Comparison of ENCODE assay signal across 7 cellular contexts in the genomic region with DNA sequence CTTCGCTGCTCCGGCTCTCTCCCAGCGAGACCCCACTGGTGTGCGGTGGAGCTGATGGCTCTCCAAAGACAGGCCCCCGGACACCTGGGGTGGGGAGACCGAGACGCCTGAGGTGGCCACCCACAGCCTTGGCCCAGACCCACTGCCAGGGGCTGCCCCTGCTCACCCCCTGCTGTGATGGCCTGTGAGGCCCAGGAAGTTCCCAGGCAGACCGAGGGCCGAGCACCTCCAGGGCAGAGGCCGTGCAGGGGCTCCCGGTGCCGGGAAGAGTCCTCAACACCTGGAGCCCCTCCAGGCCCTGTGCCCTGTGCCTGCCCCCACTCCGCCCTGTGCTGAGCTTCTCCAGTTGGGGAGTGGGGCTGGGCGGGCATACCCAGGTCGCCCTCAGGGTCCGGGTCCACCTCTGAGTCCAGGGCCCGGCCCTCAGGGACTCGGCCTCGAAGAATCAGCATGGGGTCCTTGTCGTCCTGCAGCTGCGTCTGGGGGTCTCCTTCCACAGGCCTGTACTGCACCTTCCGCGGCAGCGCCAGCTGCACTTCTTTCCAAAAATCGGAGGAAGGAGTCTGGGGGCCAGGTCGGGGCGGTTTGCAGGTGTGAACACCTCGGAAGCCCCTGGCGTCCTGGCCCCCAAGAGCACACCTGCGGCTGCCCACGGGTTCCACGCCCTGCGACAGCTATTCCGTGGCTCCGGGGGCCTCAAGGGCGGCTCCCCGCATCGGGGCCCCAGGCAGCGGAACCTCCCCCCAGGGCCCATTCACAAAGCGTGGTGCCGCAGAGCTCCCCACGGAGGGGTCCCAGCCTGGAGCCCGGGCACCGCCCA. TPM values are rescaled to one million over a fixed set of nuclear protein-coding genes. Genes with fewer than 3 reads are reported as not detected.
DNase-seq lines count a peak whose midpoint lies in the region; ATAC-seq and TF ChIP-seq lines count a peak whose summit lies in the region.

No MANE protein-coding gene starts in this region.

- H3K27ac Mint-ChIP-seq in MCF 10A (ENCODE audit: low read depth, unreplicated experiment): no peak overlapping the region
- no peak overlapping the region for H3K27ac Mint-ChIP-seq in activated T-helper 1 cell treated with anti-CD3 and anti-CD28 coated beads, Interleukin-12 subunit alpha, Interleukin-12 subunit beta, Interleukin-2, Interleukin-4 antibody, amounts not matched to agents 30 ng/mL and 10 ng/mL and 1 ng/mL, durations not matched to agents 14 hours and 24 hours and 36 hours

- H3K27me3 Mint-ChIP-seq in MCF 10A (ENCODE audit: insufficient read depth, unreplicated experiment): no peaks in the 10 kb centered on the region
- H3K27me3 Mint-ChIP-seq in activated T-helper 1 cell treated with anti-CD3 and anti-CD28 coated beads, Interleukin-12 subunit alpha, Interleukin-12 subunit beta, Interleukin-2, Interleukin-4 antibody, amounts not matched to agents 30 ng/mL and 10 ng/mL and 1 ng/mL, durations not matched to agents 14 hours and 24 hours and 36 hours (ENCODE audit: insufficient read depth): peaks cover 2% of the 10 kb centered on the region

- TF ChIP-seq CTCF in MCF 10A (IDR thresholded peaks at IDR 0.05; ENCODE audit: unreplicated experiment) (no peak), right lobe of liver (IDR thresholded peaks at IDR 0.05) (no peak), thoracic aorta (IDR thresholded peaks at IDR 0.05) (no peak)

- CTCF ChIA-PET in MCF 10A (lab: Yijun Ruan, JAX): interaction anchor here (1.2 to 1.3 kb wide), 2 partner anchors 43 to 47 kb away, joined by 3 read pairs; no protein-coding TSS in a partner anchor

- no peak overlapping the region for H3K9ac ChIP-seq in HUES6 (ENCODE audit: low read length)

- H3K9me3 ChIP-seq in HUES6 (ENCODE audit: control insufficient read depth, insufficient read depth, low read depth, low read length) (no peaks in the 10 kb centered on the region), right lobe of liver (no peaks in the 10 kb centered on the region), thoracic aorta (no peaks in the 10 kb centered on the region)

- peaks cover 41% of the 10 kb centered on the region for H3K36me3 Mint-ChIP-seq in MCF 10A (ENCODE audit: insufficient read depth, unreplicated experiment)
- H3K36me3 Mint-ChIP-seq in activated T-helper 1 cell treated with anti-CD3 and anti-CD28 coated beads, Interleukin-12 subunit alpha, Interleukin-12 subunit beta, Interleukin-2, Interleukin-4 antibody, amounts not matched to agents 30 ng/mL and 10 ng/mL and 1 ng/mL, durations not matched to agents 14 hours and 24 hours and 36 hours (ENCODE audit: low read depth): no peaks in the 10 kb centered on the region

- no peak overlapping the region for H3K27ac ChIP-seq in HUES6 (ENCODE audit: low read depth, low read length)
- peak overlapping the region; percentile 64 to 77 (median 64) for H3K27ac ChIP-seq in right lobe of liver
- H3K27ac ChIP-seq in thoracic aorta: peak overlapping the region in 1 of 2 donors; percentile 26

- H3K27me3 ChIP-seq in HUES6 (ENCODE audit: control insufficient read depth, insufficient read depth, low read length) (peaks cover 10% of the 10 kb centered on the region; the same call in 1 of the 2 replicates), right lobe of liver (no peaks in the 10 kb centered on the region), thoracic aorta (replicated peaks; ENCODE audit: insufficient read depth) (no peaks in the 10 kb centered on the region)

- H3K4me1 Mint-ChIP-seq in MCF 10A (ENCODE audit: insufficient read depth, unreplicated experiment): no peaks in the 10 kb centered on the region
- H3K4me1 Mint-ChIP-seq in activated T-helper 1 cell treated with anti-CD3 and anti-CD28 coated beads, Interleukin-12 subunit alpha, Interleukin-12 subunit beta, Interleukin-2, Interleukin-4 antibody, amounts not matched to agents 30 ng/mL and 10 ng/mL and 1 ng/mL, durations not matched to agents 14 hours and 24 hours and 36 hours (ENCODE audit: low read depth): no peaks in the 10 kb centered on the region

- peak overlapping the region; percentile 12 for H3K4me3 Mint-ChIP-seq in MCF 10A (ENCODE audit: unreplicated experiment)
- H3K4me3 Mint-ChIP-seq in activated T-helper 1 cell treated with anti-CD3 and anti-CD28 coated beads, Interleukin-12 subunit alpha, Interleukin-12 subunit beta, Interleukin-2, Interleukin-4 antibody, amounts not matched to agents 30 ng/mL and 10 ng/mL and 1 ng/mL, durations not matched to agents 14 hours and 24 hours and 36 hours: no peak overlapping the region

- H3K36me3 ChIP-seq in HUES6 (ENCODE audit: control insufficient read depth, insufficient read depth, low read length) (peaks cover 12% of the 10 kb centered on the region), right lobe of liver (no peaks in the 10 kb centered on the region), thoracic aorta (no peaks in the 10 kb centered on the region)

- no CpG with 5 or more reads among the region's 44 CpGs for WGBS in right lobe of liver (ENCODE audit: insufficient coverage, low coverage, low lambda C conversion rate, missing lambda C conversion rate)

- TF ChIP-seq POLR2A in right lobe of liver (IDR thresholded peaks at IDR 0.05): no peak

- H3K4me1 ChIP-seq in HUES6 (ENCODE audit: control insufficient read depth, insufficient read depth, low read length) (peaks cover 13% of the 10 kb centered on the region), right lobe of liver (peaks cover 0 to 41% (median 18%) of the 10 kb centered on the region in 4 donors), thoracic aorta (ENCODE audit: control insufficient read depth in 1 of 2, low read depth in 2 of 2) (peaks cover 6 to 13% of the 10 kb centered on the region in 2 donors)

- BruUV-seq in MCF 10A (replicated peaks; lab: Mats Ljungman, UMichigan): no TSS peak

- no peak for DNase-seq in MCF 10A (ENCODE audit: unreplicated experiment)
- peak in 2 of 3 donors; percentile 61 to 63 for DNase-seq in right lobe of liver
- DNase-seq in thoracic aorta (ENCODE audit: low spot score): no peak
- DNase-seq in activated T-helper 1 cell treated with anti-CD3 and anti-CD28 coated beads, Interleukin-12 subunit alpha, Interleukin-12 subunit beta, Interleukin-2, Interleukin-4 antibody, amounts not matched to agents 30 ng/mL and 10 ng/mL and 1 ng/mL, durations not matched to agents 14 hours and 24 hours and 36 hours (ENCODE audit: low spot score): no peak
- no peak for DNase-seq in germinal center (ENCODE audit: low spot score)
- DNase-seq in iPS-NIHi7 (ENCODE audit: extremely low spot score): no peak

- H3K4me3 ChIP-seq in HUES6 (ENCODE audit: low read depth, low read length) (peak overlapping the region; percentile 59), right lobe of liver (peak overlapping the region; percentile 59 to 70 (median 66)), thoracic aorta (peak overlapping the region; percentile 86)

- ATAC-seq in right lobe of liver: peak in 2 of 4 donors; percentile 0 to 1
- ATAC-seq in thoracic aorta (ENCODE audit: insufficient number of reproducible peaks, low FRiP score, low read depth): no peak

- no peaks in the 10 kb centered on the region for H3K9me3 Mint-ChIP-seq in MCF 10A (ENCODE audit: unreplicated experiment)
- H3K9me3 Mint-ChIP-seq in activated T-helper 1 cell treated with anti-CD3 and anti-CD28 coated beads, Interleukin-12 subunit alpha, Interleukin-12 subunit beta, Interleukin-2, Interleukin-4 antibody, amounts not matched to agents 30 ng/mL and 10 ng/mL and 1 ng/mL, durations not matched to agents 14 hours and 24 hours and 36 hours: no peaks in the 10 kb centered on the region

- POLR2A ChIA-PET in MCF 10A (lab: Yijun Ruan, JAX): interaction anchor here (0.7 to 4.7 kb wide), 8 partner anchors 11 to 298 kb away, joined by 3 to 27 read pairs (median 6); partner anchors contain the start of gene PKP3

- intact Hi-C loops in MCF 10A (cut with micrococcal nuclease) (loop anchor here (5.0 kb wide), 1 partner anchor 41 kb away; no protein-coding TSS in a partner anchor), right lobe of liver (cut with DNase I) (loop anchor here (5.0 to 10.0 kb wide), 3 partner anchors 36 to 119 kb away; partner anchors contain the start of genes ANO9 (in 1 of the 2) and PTDSS2 (in 1 of the 2))
- intact Hi-C loops in activated T-helper 1 cell treated with anti-CD3 and anti-CD28 coated beads, Interleukin-12 subunit alpha, Interleukin-12 subunit beta, Interleukin-2, Interleukin-4 antibody, amounts not matched to agents 30 ng/mL and 10 ng/mL and 1 ng/mL, durations not matched to agents 14 hours and 24 hours and 36 hours (cut with micrococcal nuclease): loop anchor here (2.0 kb wide), 3 partner anchors 169 to 199 kb away; partner anchors contain the start of genes BET1L, PSMD13, RIC8A and SIRT3

RNA-seq across cellular contexts. Expression of gene SIGIRR, which starts 8.6 kb away (rescaled TPM):
- total RNA-seq in MCF 10A (2022): 6.2 and 7.7 TPM in 2 replicates
- 100 to 1,000 TPM in 2 of 6 experiments, 10 to 100 TPM in 4; 48.2 to 133 (median 66.3) TPM for total RNA-seq in right lobe of liver
- 10 to 100 TPM; 24.9 to 36.8 TPM for total RNA-seq in thoracic aorta
- total RNA-seq in activated T-helper 1 cell treated with anti-CD3 and anti-CD28 coated beads, Interleukin-12 subunit alpha, Interleukin-12 subunit beta, Interleukin-2, Interleukin-4 antibody, amounts not matched to agents 30 ng/mL and 10 ng/mL and 1 ng/mL, durations not matched to agents 14 hours and 24 hours and 36 hours: 38.3 and 43.9 TPM in 2 replicates

RNA-seq across cellular contexts. Expression of gene PKP3, which starts 12.2 kb away (rescaled TPM):
- total RNA-seq in MCF 10A (2022) (129 and 177 TPM in 2 replicates), right lobe of liver (1 to 10 TPM in 1 of 6 experiments, under 1 TPM in 2, not detected in 3; 0.43 to 1.5 (median 0.47) TPM), thoracic aorta (1 to 10 TPM; 2.0 to 5.9 TPM)
- not detected in 2 replicates for total RNA-seq in activated T-helper 1 cell treated with anti-CD3 and anti-CD28 coated beads, Interleukin-12 subunit alpha, Interleukin-12 subunit beta, Interleukin-2, Interleukin-4 antibody, amounts not matched to agents 30 ng/mL and 10 ng/mL and 1 ng/mL, durations not matched to agents 14 hours and 24 hours and 36 hours

RNA-seq across cellular contexts. Expression of gene ANO9, which starts 35.6 kb away (rescaled TPM):
- total RNA-seq in MCF 10A (2022): 7.2 and 9.4 TPM in 2 replicates
- 1 to 10 TPM in 1 of 6 experiments, under 1 TPM in 4, not detected in 1; 0.09 to 1.0 (median 0.28) TPM for total RNA-seq in right lobe of liver
- total RNA-seq in thoracic aorta: 1 to 10 TPM in 1 of 2 donors, under 1 TPM in 1; 0.68 to 2.7 TPM
- 33.1 and 33.8 TPM in 2 replicates for total RNA-seq in activated T-helper 1 cell treated with anti-CD3 and anti-CD28 coated beads, Interleukin-12 subunit alpha, Interleukin-12 subunit beta, Interleukin-2, Interleukin-4 antibody, amounts not matched to agents 30 ng/mL and 10 ng/mL and 1 ng/mL, durations not matched to agents 14 hours and 24 hours and 36 hours

RNA-seq across cellular contexts. Expression of gene B4GALNT4, which starts 36.9 kb away (rescaled TPM):
- total RNA-seq in MCF 10A (2022) (20.0 and 25.9 TPM in 2 replicates), right lobe of liver (under 1 TPM in 2 of 6 experiments, not detected in 4; 0.05 to 0.07 TPM), thoracic aorta (1 to 10 TPM in 1 of 2 donors, under 1 TPM in 1; 0.78 to 3.7 TPM)
- 3.8 and 5.1 TPM in 2 replicates for total RNA-seq in activated T-helper 1 cell treated with anti-CD3 and anti-CD28 coated beads, Interleukin-12 subunit alpha, Interleukin-12 subunit beta, Interleukin-2, Interleukin-4 antibody, amounts not matched to agents 30 ng/mL and 10 ng/mL and 1 ng/mL, durations not matched to agents 14 hours and 24 hours and 36 hours

RNA-seq across cellular contexts. Expression of gene PTDSS2, which starts 43.9 kb away (rescaled TPM):
- total RNA-seq in MCF 10A (2022): 28.2 and 29.4 TPM in 2 replicates
- total RNA-seq in right lobe of liver: 10 to 100 TPM in 4 of 6 experiments, 1 to 10 TPM in 2; 8.4 to 21.9 (median 11.4) TPM
- 10 to 100 TPM; 34.0 to 34.7 TPM for total RNA-seq in thoracic aorta
- 31.0 and 33.9 TPM in 2 replicates for total RNA-seq in activated T-helper 1 cell treated with anti-CD3 and anti-CD28 coated beads, Interleukin-12 subunit alpha, Interleukin-12 subunit beta, Interleukin-2, Interleukin-4 antibody, amounts not matched to agents 30 ng/mL and 10 ng/mL and 1 ng/mL, durations not matched to agents 14 hours and 24 hours and 36 hours

Comparison
In these comparisons a context has a peak if more than half of its experiments do, and no peak if none do; other contexts are left out.
1. DNase-seq: peak in right lobe of liver (2 of 3); none in MCF 10A (single experiment), thoracic aorta (single experiment), activated T-helper 1 cell treated with anti-CD3 and anti-CD28 coated beads, Interleukin-12 subunit alpha, Interleukin-12 subunit beta, Interleukin-2, Interleukin-4 antibody, amounts not matched to agents 30 ng/mL and 10 ng/mL and 1 ng/mL, durations not matched to agents 14 hours and 24 hours and 36 hours (single experiment), germinal center (single experiment) and iPS-NIHi7 (single experiment).
2. RNA of gene PKP3, which starts 12.2 kb away (total RNA-seq): 129 to 177 TPM in MCF 10A; 2.0 to 5.9 TPM in thoracic aorta, 0.43 to 1.5 TPM in right lobe of liver and not detected in activated T-helper 1 cell treated with anti-CD3 and anti-CD28 coated beads, Interleukin-12 subunit alpha, Interleukin-12 subunit beta, Interleukin-2, Interleukin-4 antibody, amounts not matched to agents 30 ng/mL and 10 ng/mL and 1 ng/mL, durations not matched to agents 14 hours and 24 hours and 36 hours; every median in the first group is over 10 times any median in the second.
3. Peak in every context shown above with its lines, with median percentiles within 50 percentile points of each other: H3K4me3 ChIP-seq.